8 cellular contexts compared by ENCODE assay signal in genomic region chr19:23914402-23915286, GRCh38.
DNase-seq lines count a peak whose midpoint lies in the region; ATAC-seq lines count a peak whose summit lies in the region.

Gene ZNF726, plus strand, starts transcription at chr19:23914886. Its CDS starts 109 bp downstream, at chr19:23914995.

- ATAC-seq in GM18502 (IDR thresholded peaks at IDR 0.05; ENCODE audit: poor library complexity, unreplicated experiment) (peak; percentile 98), HG02852 (IDR thresholded peaks at IDR 0.05; ENCODE audit: unreplicated experiment) (peak; percentile 98)

- DNase-seq in NCI-H2081 treated with DMSO at 0.1 percent for 48 hours (lab: John Stamatoyannopoulos, UW) (peak; percentile 23), cerebellar nuclear complex (lab: John Stamatoyannopoulos, UW) (peak; percentile 25 to 79), kidney glomerular epithelial cell (lab: John Stamatoyannopoulos, UW) (peak; percentile 89), NOMO-1 treated with DMSO at 0.1 percent for 48 hours (lab: John Stamatoyannopoulos, UW; ENCODE audit: unreplicated experiment) (no peak)
- DNase-seq in activated CD4-positive, alpha-beta T cell treated with anti-CD3 and anti-CD28 coated beads for 1 hour, result peak; percentile 75
- DNase-seq in stimulated activated CD4-positive, alpha-beta T cell treated with anti-CD3 and anti-CD28 coated beads, Interleukin-1b, Interleukin-23, amount 100 ng/mL, for 48 hours, result peak; percentile 91
